Comparison of ENCODE assay signal across 9 cellular contexts in genomic region chr2:74502147-74502719, GRCh38. TPM values are rescaled to one million over a fixed set of nuclear protein-coding genes. Genes with fewer than 3 reads are reported as not detected.
A peak's percentile ranks its signal among the peaks of the same experiment; 100 is the strongest.
DNase-seq lines count a peak whose midpoint lies in the region; ATAC-seq, FAIRE-seq and TF ChIP-seq lines count a peak whose summit lies in the region.
"Had no signal": no experiment of that assay in that cellular context is flagged by ENCODE, and none has a peak within 500 bp of the region (broad histone marks: within the 10 kb centered on the region; RNA-seq: fewer than 3 reads in every experiment).

No MANE protein-coding gene starts in this region.

- H3K9me3 Mint-ChIP-seq in endothelial cell (ENCODE audit: unreplicated experiment), result no peaks in the 10 kb centered on the region
- H3K9me3 Mint-ChIP-seq in natural killer cell treated with Interleukin-12 subunit alpha and Interleukin-12 subunit beta and Interleukin-15 and Interleukin-18, amount 100 ng/mL, for 72 hours, result no peaks in the 10 kb centered on the region

- peaks cover 13% of the 10 kb centered on the region for H3K36me3 Mint-ChIP-seq in endothelial cell (ENCODE audit: low read depth, unreplicated experiment)
- H3K36me3 Mint-ChIP-seq in natural killer cell treated with Interleukin-12 subunit alpha and Interleukin-12 subunit beta and Interleukin-15 and Interleukin-18, amount 100 ng/mL, for 72 hours, result peaks cover 12% of the 10 kb centered on the region

- peak overlapping the region; percentile 99 for H3K4me2 ChIP-seq in Loucy (ENCODE audit: low read depth, low read length, poor library complexity, severe bottlenecking)

- H3F3A ChIP-seq in Loucy (ENCODE audit: low read depth), result no peaks in the 10 kb centered on the region

- no peaks in the 10 kb centered on the region for H3K9me3 ChIP-seq in Loucy (ENCODE audit: insufficient read depth, low read depth, low read length)

- POLR2A ChIA-PET in BJ (lab: Charles Lee), result no interaction called here

- CTCF ChIA-PET in BJ (lab: Yijun Ruan, JAX), result interaction anchor here (1.1 kb wide), 1 partner anchor 19 kb away, joined by 3 read pairs; the partner anchor contains the start of genes CCDC142 and TTC31

- H3K27ac Mint-ChIP-seq in endothelial cell (ENCODE audit: unreplicated experiment), result no peak overlapping the region
- H3K27ac Mint-ChIP-seq in natural killer cell treated with Interleukin-12 subunit alpha and Interleukin-12 subunit beta and Interleukin-15 and Interleukin-18, amount 100 ng/mL, for 72 hours, result peak overlapping the region; percentile 64 to 93

- DNase-seq in BJ (ENCODE audit: low read depth), result no peak
- no peak for DNase-seq in endothelial cell (ENCODE audit: low spot score)
- peak; percentile 34 for DNase-seq in natural killer cell treated with Interleukin-12 subunit alpha and Interleukin-12 subunit beta and Interleukin-15 and Interleukin-18, amount 100 ng/mL, for 72 hours (ENCODE audit: low spot score)
- DNase-seq in D721Med (ENCODE audit: insufficient read length, low spot score), result no peak
- no peak for DNase-seq in NCI-H748 (lab: John Stamatoyannopoulos, UW; ENCODE audit: unreplicated experiment)
- DNase-seq: stimulated activated CD4-positive, alpha-beta T cell treated with anti-CD3 and anti-CD28 coated beads, Interleukin-1b, Interleukin-23, amount 100 ng/mL, for 48 hours had no signal

- H3K27me3 Mint-ChIP-seq in endothelial cell (ENCODE audit: unreplicated experiment), result peaks cover 52% of the 10 kb centered on the region
- no peaks in the 10 kb centered on the region for H3K27me3 Mint-ChIP-seq in natural killer cell treated with Interleukin-12 subunit alpha and Interleukin-12 subunit beta and Interleukin-15 and Interleukin-18, amount 100 ng/mL, for 72 hours

- H3K4me3 ChIP-seq in BJ (ENCODE audit: low read depth, low read length) (peak overlapping the region; percentile 43), Loucy (ENCODE audit: low read length, poor library complexity, severe bottlenecking) (peak overlapping the region; percentile 77)

- H2AFZ ChIP-seq in Loucy (ENCODE audit: low read length), result 0 out of 2 replicates have a peak overlapping the region, but pooled peaks have one; percentile 83

- H3K36me3 ChIP-seq in BJ (ENCODE audit: control insufficient read depth, insufficient read depth, low read length) (peaks cover 11% of the 10 kb centered on the region), Loucy (ENCODE audit: insufficient read depth, low read length) (no peaks in the 10 kb centered on the region)

- ATAC-seq in natural killer cell treated with Interleukin-12 subunit alpha and Interleukin-12 subunit beta and Interleukin-15 and Interleukin-18, amount 100 ng/mL, for 72 hours, result no peak
- ATAC-seq in GM19452 (IDR thresholded peaks at IDR 0.05; ENCODE audit: unreplicated experiment), result no peak
- ATAC-seq in HG02588 (IDR thresholded peaks at IDR 0.05; ENCODE audit: unreplicated experiment), result no peak

- H3K4me1 Mint-ChIP-seq in endothelial cell (ENCODE audit: unreplicated experiment), result peaks cover 20% of the 10 kb centered on the region
- peaks cover 56 to 59% of the 10 kb centered on the region in 2 donors for H3K4me1 Mint-ChIP-seq in natural killer cell treated with Interleukin-12 subunit alpha and Interleukin-12 subunit beta and Interleukin-15 and Interleukin-18, amount 100 ng/mL, for 72 hours (ENCODE audit: low read depth in 2 of 2)

- TF ChIP-seq CTCF in BJ (IDR thresholded peaks at IDR 0.05; ENCODE audit: insufficient read depth, low read depth, low read length), result no peak
- no peak for TF ChIP-seq CTCF in Loucy (conservative IDR thresholded peaks at IDR 0.05; ENCODE audit: low read length)
- TF ChIP-seq CTCF in endothelial cell (IDR thresholded peaks at IDR 0.05; ENCODE audit: unreplicated experiment), result no peak
- TF ChIP-seq CTCF in D721Med (IDR thresholded peaks at IDR 0.05; ENCODE audit: insufficient read depth, missing control alignments), result no peak

- peak overlapping the region; percentile 83 for H3K4me3 Mint-ChIP-seq in endothelial cell (ENCODE audit: unreplicated experiment)
- H3K4me3 Mint-ChIP-seq in natural killer cell treated with Interleukin-12 subunit alpha and Interleukin-12 subunit beta and Interleukin-15 and Interleukin-18, amount 100 ng/mL, for 72 hours, result peak overlapping the region; percentile 79

- no peak for FAIRE-seq in D721Med (lab: Jason Lieb, UNC)

- H3K9ac ChIP-seq in Loucy (ENCODE audit: low read depth, low read length, poor library complexity, severe bottlenecking), result peak overlapping the region; percentile 80

- peaks cover 23% of the 10 kb centered on the region for H3K79me2 ChIP-seq in Loucy (ENCODE audit: insufficient read depth, low read length)

- H3K27me3 ChIP-seq in BJ (ENCODE audit: control insufficient read depth, insufficient read depth, low read length) (peaks cover 11% of the 10 kb centered on the region), Loucy (ENCODE audit: insufficient read depth, low read length, poor library complexity, severe bottlenecking) (no peaks in the 10 kb centered on the region)

- no peaks in the 10 kb centered on the region for H3K9me2 ChIP-seq in Loucy (replicated peaks; ENCODE audit: low read depth, low read length)

- H4K20me1 ChIP-seq in Loucy (ENCODE audit: insufficient read depth, low read length, poor library complexity, severe bottlenecking), result no peaks in the 10 kb centered on the region

- peaks cover 18% of the 10 kb centered on the region for H3K4me1 ChIP-seq in Loucy (ENCODE audit: insufficient read depth, low read length, poor library complexity, severe bottlenecking)

RNA-seq across cellular contexts. Expression of gene LBX2, which starts 2.8 kb away (rescaled TPM):
- polyA plus RNA-seq in BJ (2011; rRNA removed), result 0.37 and 0.61 TPM in 2 replicates
- polyA minus RNA-seq in BJ (2011; rRNA and poly(A)+ RNA removed), result 0.19 and 0.31 TPM in 2 replicates
- total RNA-seq in endothelial cell (ENCODE audit: unreplicated experiment), result not detected
- 1 to 10 TPM; 1.3 to 1.5 TPM for total RNA-seq in natural killer cell treated with Interleukin-12 subunit alpha and Interleukin-12 subunit beta and Interleukin-15 and Interleukin-18, amount 100 ng/mL, for 72 hours

RNA-seq across cellular contexts. Expression of gene PCGF1, which starts 5.3 kb away (rescaled TPM):
- 28.7 and 30.6 TPM in 2 replicates for polyA plus RNA-seq in BJ (2011; rRNA removed)
- polyA minus RNA-seq in BJ (2011; rRNA and poly(A)+ RNA removed), result 29.8 and 59.0 TPM in 2 replicates
- 13.5 TPM for total RNA-seq in endothelial cell (ENCODE audit: unreplicated experiment)
- 10 to 100 TPM; 31.3 to 41.3 TPM for total RNA-seq in natural killer cell treated with Interleukin-12 subunit alpha and Interleukin-12 subunit beta and Interleukin-15 and Interleukin-18, amount 100 ng/mL, for 72 hours

RNA-seq across cellular contexts. Expression of gene TLX2, which starts 12.0 kb away (rescaled TPM):
- polyA plus RNA-seq in BJ (2011; rRNA removed), result not detected in 2 replicates
- polyA minus RNA-seq in BJ (2011; rRNA and poly(A)+ RNA removed), result not detected in 2 replicates
- not detected for total RNA-seq in endothelial cell (ENCODE audit: unreplicated experiment)
- under 1 TPM; 0.12 to 0.95 TPM for total RNA-seq in natural killer cell treated with Interleukin-12 subunit alpha and Interleukin-12 subunit beta and Interleukin-15 and Interleukin-18, amount 100 ng/mL, for 72 hours

RNA-seq across cellular contexts. Expression of gene TTC31, which starts 19.4 kb away (rescaled TPM):
- polyA plus RNA-seq in BJ (2011; rRNA removed), result 19.4 and 26.0 TPM in 2 replicates
- 11.4 and 19.4 TPM in 2 replicates for polyA minus RNA-seq in BJ (2011; rRNA and poly(A)+ RNA removed)
- 16.8 TPM for total RNA-seq in endothelial cell (ENCODE audit: unreplicated experiment)
- 10 to 100 TPM; 42.8 to 49.0 TPM for total RNA-seq in natural killer cell treated with Interleukin-12 subunit alpha and Interleukin-12 subunit beta and Interleukin-15 and Interleukin-18, amount 100 ng/mL, for 72 hours

RNA-seq across cellular contexts. Expression of gene CCDC142, which starts 19.4 kb away (rescaled TPM):
- 4.5 and 6.2 TPM in 2 replicates for polyA plus RNA-seq in BJ (2011; rRNA removed)
- polyA minus RNA-seq in BJ (2011; rRNA and poly(A)+ RNA removed), result 15.6 and 21.0 TPM in 2 replicates
- total RNA-seq in endothelial cell (ENCODE audit: unreplicated experiment), result 20.7 TPM
- 10 to 100 TPM; 31.8 to 46.5 TPM for total RNA-seq in natural killer cell treated with Interleukin-12 subunit alpha and Interleukin-12 subunit beta and Interleukin-15 and Interleukin-18, amount 100 ng/mL, for 72 hours
